1 cellular context compared by ENCODE assay signal in the genomic region with DNA sequence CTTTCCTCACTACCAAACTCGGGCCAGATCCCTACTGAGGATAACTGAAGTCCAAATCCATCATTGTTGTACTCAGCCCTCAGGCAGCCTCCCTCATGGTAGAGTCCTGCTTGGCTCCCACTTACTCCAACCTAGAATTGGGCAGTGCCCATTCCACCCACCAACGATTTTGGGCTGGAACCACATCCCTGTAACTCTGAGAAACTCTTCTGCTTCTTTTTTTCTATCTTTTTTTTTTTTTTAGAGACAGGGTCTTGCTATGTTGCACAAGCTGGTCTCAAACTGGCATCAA.
TF ChIP-seq lines count a peak whose summit lies in the region.

No MANE protein-coding gene starts in this region.

TF ChIP-seq in H1, 55 proteins besides CTCF, POLR2A, EP300 and RAD21:
- no peak for TF ChIP-seq FOSL1 (IDR thresholded peaks at IDR 0.05; ENCODE audit: insufficient read depth, low read depth, low read length)
- TF ChIP-seq TEAD4 (IDR thresholded peaks at IDR 0.05; ENCODE audit: low read depth, low read length), result no peak
- TF ChIP-seq RXRA (IDR thresholded peaks at IDR 0.05; ENCODE audit: insufficient read depth, low read depth, low read length), result no peak
- TF ChIP-seq CBX5 (IDR thresholded peaks at IDR 0.05; ENCODE audit: low read depth, low read length), result no peak
- TF ChIP-seq, protein P1, sequence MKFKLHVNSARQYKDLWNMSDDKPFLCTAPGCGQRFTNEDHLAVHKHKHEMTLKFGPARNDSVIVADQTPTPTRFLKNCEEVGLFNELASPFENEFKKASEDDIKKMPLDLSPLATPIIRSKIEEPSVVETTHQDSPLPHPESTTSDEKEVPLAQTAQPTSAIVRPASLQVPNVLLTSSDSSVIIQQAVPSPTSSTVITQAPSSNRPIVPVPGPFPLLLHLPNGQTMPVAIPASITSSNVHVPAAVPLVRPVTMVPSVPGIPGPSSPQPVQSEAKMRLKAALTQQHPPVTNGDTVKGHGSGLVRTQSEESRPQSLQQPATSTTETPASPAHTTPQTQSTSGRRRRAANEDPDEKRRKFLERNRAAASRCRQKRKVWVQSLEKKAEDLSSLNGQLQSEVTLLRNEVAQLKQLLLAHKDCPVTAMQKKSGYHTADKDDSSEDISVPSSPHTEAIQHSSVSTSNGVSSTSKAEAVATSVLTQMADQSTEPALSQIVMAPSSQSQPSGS (IDR thresholded peaks at IDR 0.05; ENCODE audit: low read length), result no peak
- TF ChIP-seq RFX5 (IDR thresholded peaks at IDR 0.05; ENCODE audit: borderline replicate concordance, low read depth, low read length), result no peak
- TF ChIP-seq HDAC6 (IDR thresholded peaks at IDR 0.05; ENCODE audit: low read depth, low read length), result no peak
- TF ChIP-seq GTF2F1 (IDR thresholded peaks at IDR 0.05; ENCODE audit: borderline replicate concordance, low read depth, low read length), result no peak
- no peak for TF ChIP-seq RNF2 (IDR thresholded peaks at IDR 0.05; ENCODE audit: borderline replicate concordance, low read depth, low read length, missing control alignments, poor library complexity, severe bottlenecking)
- TF ChIP-seq SAP30 (IDR thresholded peaks at IDR 0.05; ENCODE audit: insufficient read depth, insufficient replicate concordance, low read length), result no peak
- no peak for TF ChIP-seq KDM1A (IDR thresholded peaks at IDR 0.05; ENCODE audit: borderline replicate concordance, low read length)
- TF ChIP-seq SRF (IDR thresholded peaks at IDR 0.05; ENCODE audit: low read depth, low read length), result no peak
- TF ChIP-seq CTBP2 (IDR thresholded peaks at IDR 0.05; ENCODE audit: borderline replicate concordance, insufficient read depth, insufficient read length, low read length), result no peak
TF ChIP-seq in H1: peak in this region for 0.
